ENCODE assay signal across 1 cellular context in genomic region chr6:152329640-152330202, GRCh38.
TF ChIP-seq lines count a peak whose summit lies in the region.

No MANE protein-coding gene starts in this region.

TF ChIP-seq in GM23338, 12 proteins besides CTCF, POLR2A, EP300 and RAD21 (continued from another document):
- TF ChIP-seq ZNF462 (CRISPR knock-in tag; IDR thresholded peaks at IDR 0.05) (no peak), STAT1 (IDR thresholded peaks at IDR 0.05; ENCODE audit: unreplicated experiment) (no peak), NANOG (IDR thresholded peaks at IDR 0.05; ENCODE audit: borderline replicate concordance) (no peak), ZNF331 (CRISPR knock-in tag; IDR thresholded peaks at IDR 0.05; ENCODE audit: low read depth) (no peak)
